ENCODE assay signal across 8 cellular contexts in genomic region chr11:63974259-63975143, GRCh38. TPM values are rescaled to one million over a fixed set of nuclear protein-coding genes. Genes with fewer than 3 reads are reported as not detected.
DNase-seq lines count a peak whose midpoint lies in the region; ATAC-seq and TF ChIP-seq lines count a peak whose summit lies in the region.

COX8A (plus strand) TSS chr11:63974620; CDS start chr11:63974681, 61 bp downstream.

- H3K36me3 ChIP-seq in BLaER1 treated with 17β-estradiol and CSF1 and Interleukin-3, amounts not matched to agents 10 nM and 100 nM = peaks cover 13 to 40% (median 29%) of the 10 kb centered on the region in 11 experiments; a peak in 21 of 22 replicates

- peak within 1 kb of the TSS; percentile 92 to 99 (median 97) for H3K9ac ChIP-seq in BLaER1 treated with 17β-estradiol and CSF1 and Interleukin-3, amounts not matched to agents 10 nM and 100 nM

- ATAC-seq in GM19328 (IDR thresholded peaks at IDR 0.05; ENCODE audit: unreplicated experiment) (peak; percentile 97), HG03520 (IDR thresholded peaks at IDR 0.05; ENCODE audit: unreplicated experiment) (peak; percentile 94)

- peak within 1 kb of the TSS; percentile 100 for H3K4me3 Mint-ChIP-seq in activated CD4-positive, alpha-beta T cell treated with anti-CD3 and anti-CD28 coated beads, Interleukin-2, amount 10 ng/mL, durations not matched to agents 7 days and 5 days

- peaks cover 21 to 58% (median 38%) of the 10 kb centered on the region in 10 experiments for H3K4me1 ChIP-seq in BLaER1 treated with 17β-estradiol and CSF1 and Interleukin-3, amounts not matched to agents 10 nM and 100 nM

- DNase-seq in NCI-H69 (lab: John Stamatoyannopoulos, UW) (peak; percentile 100), coronary artery (ENCODE audit: low spot score) (peak; percentile 99)
- peak; percentile 99 for DNase-seq in activated CD4-positive, alpha-beta T cell treated with anti-CD3 and anti-CD28 coated beads, Interleukin-2, amount 10 ng/mL, durations not matched to agents 7 days and 5 days
- DNase-seq in stimulated activated CD4-positive, alpha-beta T cell treated with anti-CD3 and anti-CD28 coated beads, Interleukin-1b, Interleukin-23, amount 100 ng/mL, for 4 hours (ENCODE audit: low read depth in 2 of 2) = peak; percentile 78 to 89

- TF ChIP-seq CTCF in coronary artery (IDR thresholded peaks at IDR 0.05) = no peak

- no peaks in the 10 kb centered on the region for H3K27me3 ChIP-seq in BLaER1 treated with 17β-estradiol and CSF1 and Interleukin-3, amounts not matched to agents 10 nM and 100 nM
- H3K27me3 ChIP-seq in layer of hippocampus (ENCODE audit: control insufficient read depth, insufficient read depth, low read length) = no peaks in the 10 kb centered on the region

- peaks cover 11 to 45% (median 38%) of the 10 kb centered on the region in 11 experiments; a peak in 21 of 22 replicates for H4K20me1 ChIP-seq in BLaER1 treated with 17β-estradiol and CSF1 and Interleukin-3, amounts not matched to agents 10 nM and 100 nM

- H3K27ac Mint-ChIP-seq in activated CD4-positive, alpha-beta T cell treated with anti-CD3 and anti-CD28 coated beads, Interleukin-2, amount 10 ng/mL, durations not matched to agents 7 days and 5 days = peak within 1 kb of the TSS; percentile 98

- peaks cover 1% of the 10 kb centered on the region for H3K27me3 Mint-ChIP-seq in activated CD4-positive, alpha-beta T cell treated with anti-CD3 and anti-CD28 coated beads, Interleukin-2, amount 10 ng/mL, durations not matched to agents 7 days and 5 days

- H3K4me1 Mint-ChIP-seq in activated CD4-positive, alpha-beta T cell treated with anti-CD3 and anti-CD28 coated beads, Interleukin-2, amount 10 ng/mL, durations not matched to agents 7 days and 5 days = peaks cover 26% of the 10 kb centered on the region

- peak within 1 kb of the TSS; percentile 89 to 99 (median 96) for H3K27ac ChIP-seq in BLaER1 treated with 17β-estradiol and CSF1 and Interleukin-3, amounts not matched to agents 10 nM and 100 nM
- H3K27ac ChIP-seq in coronary artery (peak within 1 kb of the TSS; percentile 94 to 99), layer of hippocampus (ENCODE audit: low read depth, low read length) (peak within 1 kb of the TSS; percentile 97)

- H3K9me3 Mint-ChIP-seq in activated CD4-positive, alpha-beta T cell treated with anti-CD3 and anti-CD28 coated beads, Interleukin-2, amount 10 ng/mL, durations not matched to agents 7 days and 5 days = peaks cover 2% of the 10 kb centered on the region

- H3K9me3 ChIP-seq in BLaER1 treated with 17β-estradiol and CSF1 and Interleukin-3, amounts not matched to agents 10 nM and 100 nM (replicated peaks in 1 of 11) = 0 out of 22 replicates have a peak, but pooled peaks cover 0 to 8% (median 0%) of the 10 kb centered on the region in 11 experiments

- peak within 1 kb of the TSS; percentile 82 to 97 (median 94) for H3K4me3 ChIP-seq in BLaER1 treated with 17β-estradiol and CSF1 and Interleukin-3, amounts not matched to agents 10 nM and 100 nM
- peak within 1 kb of the TSS; percentile 97 for H3K4me3 ChIP-seq in coronary artery

- H3K4me2 ChIP-seq in BLaER1 treated with 17β-estradiol and CSF1 and Interleukin-3, amounts not matched to agents 10 nM and 100 nM = peak within 1 kb of the TSS; percentile 84 to 98 (median 93)

- peaks cover 25% of the 10 kb centered on the region for H3K36me3 Mint-ChIP-seq in activated CD4-positive, alpha-beta T cell treated with anti-CD3 and anti-CD28 coated beads, Interleukin-2, amount 10 ng/mL, durations not matched to agents 7 days and 5 days (ENCODE audit: low read depth)

- CTCF ChIA-PET in activated CD4-positive, alpha-beta T cell treated with anti-CD3 and anti-CD28 coated beads, Interleukin-2, amount 10 ng/mL, durations not matched to agents 7 days and 5 days (lab: Charles Lee) = interaction anchor here (0.6 to 1.8 kb wide), 5 partner anchors 26 to 195 kb away, joined by 3 to 5 read pairs (median 3); no protein-coding TSS in a partner anchor

- POLR2A ChIA-PET in activated CD4-positive, alpha-beta T cell treated with anti-CD3 and anti-CD28 coated beads, Interleukin-2, amount 10 ng/mL, durations not matched to agents 7 days and 5 days (lab: Charles Lee) = no interaction called here

RNA-seq across cellular contexts. Expression of gene COX8A, which starts in this region (rescaled TPM):
- 100 to 1,000 TPM; 451 to 462 TPM for total RNA-seq in activated CD4-positive, alpha-beta T cell treated with anti-CD3 and anti-CD28 coated beads, Interleukin-2, amount 10 ng/mL, durations not matched to agents 7 days and 5 days

Comparison
In these comparisons a context has a peak if more than half of its experiments do, and no peak if none do; other contexts are left out.
1. Peak in every context shown above with its lines: DNase-seq, ATAC-seq, H3K4me3 ChIP-seq and H3K27ac ChIP-seq.